Comparison of ENCODE assay signal across 19 cellular contexts in the genomic region with DNA sequence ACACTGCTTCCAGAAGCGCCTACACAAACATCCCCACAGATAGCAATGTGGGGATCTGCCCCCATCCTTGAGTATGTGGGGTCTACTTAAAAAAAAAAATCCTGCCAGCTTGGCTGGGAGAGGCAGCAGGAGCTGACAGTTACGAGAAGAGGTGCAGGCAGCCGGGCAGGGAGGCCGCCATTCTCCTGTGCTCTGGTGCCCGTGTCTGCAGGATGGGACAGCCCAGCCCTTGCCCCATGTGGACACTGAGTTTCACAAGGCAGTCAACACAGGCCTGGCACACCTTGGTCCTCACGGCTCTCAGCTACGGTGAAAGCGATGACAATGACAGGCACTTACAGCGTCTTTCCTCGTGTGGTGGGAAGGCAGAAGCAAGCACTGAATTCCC. TPM values are rescaled to one million over a fixed set of nuclear protein-coding genes. Genes with fewer than 3 reads are reported as not detected.
DNase-seq lines count a peak whose midpoint lies in the region; ATAC-seq and TF ChIP-seq lines count a peak whose summit lies in the region.
"Had no signal": no experiment of that assay in that cellular context is flagged by ENCODE, and none has a peak within 500 bp of the region (broad histone marks: within the 10 kb centered on the region; RNA-seq: fewer than 3 reads in every experiment).

No MANE protein-coding gene starts in this region.

- peaks cover 73% of the 10 kb centered on the region for H3K79me2 ChIP-seq in osteoblast (ENCODE audit: insufficient read depth, low read length)

- peak overlapping the region; percentile 57 to 96 (median 95) for H3K27ac Mint-ChIP-seq in IgD-negative memory B cell
- peak overlapping the region; percentile 81 to 84 for H3K27ac Mint-ChIP-seq in effector memory CD8-positive, alpha-beta T cell

- H3K4me3 Mint-ChIP-seq in IgD-negative memory B cell = peak overlapping the region in 1 of 4 donors; percentile 91
- H3K4me3 Mint-ChIP-seq in effector memory CD8-positive, alpha-beta T cell = peak overlapping the region in 1 of 2 donors; percentile 55

- H3K27me3 ChIP-seq in BLaER1 treated with 17β-estradiol and CSF1 and Interleukin-3, amounts not matched to agents 10 nM and 100 nM = no peaks in the 10 kb centered on the region
- no peaks in the 10 kb centered on the region for H3K27me3 ChIP-seq in osteoblast (ENCODE audit: insufficient read depth, low read length)
- H3K27me3 ChIP-seq: ovary, testis had no signal

- no peak for DNase-seq in effector memory CD8-positive, alpha-beta T cell
- DNase-seq in osteoblast (ENCODE audit: insufficient read length, low spot score, missing footprints) (peak; percentile 80), hepatic stellate cell (ENCODE audit: low spot score) (no peak)
- DNase-seq: AML-193; central memory CD4-positive, alpha-beta T cell; GM23248; left colon; MM.1S; mucosa of descending colon; NCI-H1694; Right ventricle myocardium superior; stimulated activated CD4-positive, alpha-beta T cell treated with anti-CD3 and anti-CD28 coated beads, Interleukin-4, amount 100 ng/mL, for 24 hours; T-helper 17 cell; testis had no signal

- no peaks in the 10 kb centered on the region for H3K9me3 Mint-ChIP-seq in IgD-negative memory B cell
- no peaks in the 10 kb centered on the region for H3K9me3 Mint-ChIP-seq in effector memory CD8-positive, alpha-beta T cell

- H3K4me1 Mint-ChIP-seq in IgD-negative memory B cell = peaks cover 12 to 26% (median 23%) of the 10 kb centered on the region in 3 donors
- peaks cover 16 to 28% of the 10 kb centered on the region in 2 donors for H3K4me1 Mint-ChIP-seq in effector memory CD8-positive, alpha-beta T cell (ENCODE audit: low read depth in 2 of 2)

- no peak for TF ChIP-seq CTCF in osteoblast (IDR thresholded peaks at IDR 0.05; ENCODE audit: extremely low read depth, low read depth, low read length)

- H3K9ac ChIP-seq in BLaER1 treated with 17β-estradiol and CSF1 and Interleukin-3, amounts not matched to agents 10 nM and 100 nM = peak overlapping the region in 9 of 11 experiments; percentile 14 to 80 (median 76); a peak in 13 of 22 replicates
- H3K9ac ChIP-seq: GM23248 had no signal

- peaks cover 43 to 74% (median 56%) of the 10 kb centered on the region in 11 experiments for H3K36me3 ChIP-seq in BLaER1 treated with 17β-estradiol and CSF1 and Interleukin-3, amounts not matched to agents 10 nM and 100 nM
- peaks cover 36% of the 10 kb centered on the region for H3K36me3 ChIP-seq in osteoblast (ENCODE audit: insufficient read depth, low read length)
- H3K36me3 ChIP-seq: ovary had no signal

- H4K20me1 ChIP-seq in BLaER1 treated with 17β-estradiol and CSF1 and Interleukin-3, amounts not matched to agents 10 nM and 100 nM = peaks cover 68 to 99% (median 93%) of the 10 kb centered on the region in 11 experiments
- H4K20me1 ChIP-seq in osteoblast (ENCODE audit: insufficient read depth, low read length) = peaks cover 64% of the 10 kb centered on the region

- H3K4me1 ChIP-seq in BLaER1 treated with 17β-estradiol and CSF1 and Interleukin-3, amounts not matched to agents 10 nM and 100 nM = peaks cover 52 to 71% (median 69%) of the 10 kb centered on the region in 10 experiments
- peaks cover 29% of the 10 kb centered on the region for H3K4me1 ChIP-seq in osteoblast (ENCODE audit: insufficient read depth, low read length)

- ATAC-seq in effector memory CD8-positive, alpha-beta T cell (replicated peaks) = no peak
- no peak for ATAC-seq in GM21723 (IDR thresholded peaks at IDR 0.05; ENCODE audit: unreplicated experiment)
- ATAC-seq in GM21381 (IDR thresholded peaks at IDR 0.05; ENCODE audit: unreplicated experiment) = no peak
- ATAC-seq: left colon, mucosa of descending colon, T-helper 17 cell had no signal

- H3K4me2 ChIP-seq in BLaER1 treated with 17β-estradiol and CSF1 and Interleukin-3, amounts not matched to agents 10 nM and 100 nM = peak overlapping the region; percentile 96 to 100 (median 99)
- no peak overlapping the region for H3K4me2 ChIP-seq in osteoblast (ENCODE audit: insufficient read depth, low read length)

- no peak overlapping the region; a peak in 1 of 20 replicates for H3K4me3 ChIP-seq in BLaER1 treated with 17β-estradiol and CSF1 and Interleukin-3, amounts not matched to agents 10 nM and 100 nM
- H3K4me3 ChIP-seq in osteoblast (ENCODE audit: insufficient read depth, low read length) = no peak overlapping the region
- H3K4me3 ChIP-seq: GM23248, mucosa of descending colon, ovary, testis had no signal

- no peak overlapping the region for H2AFZ ChIP-seq in osteoblast (ENCODE audit: low read length)
- H2AFZ ChIP-seq: GM23248 had no signal

- H3K36me3 Mint-ChIP-seq in IgD-negative memory B cell = no peaks in the 10 kb centered on the region
- H3K36me3 Mint-ChIP-seq in effector memory CD8-positive, alpha-beta T cell (ENCODE audit: insufficient read depth) = peaks cover 57% of the 10 kb centered on the region

- H3K27ac ChIP-seq in BLaER1 treated with 17β-estradiol and CSF1 and Interleukin-3, amounts not matched to agents 10 nM and 100 nM = peak overlapping the region in 9 of 11 experiments; percentile 81 to 92 (median 86); a peak in 14 of 22 replicates
- H3K27ac ChIP-seq in osteoblast (ENCODE audit: low read depth, low read length) = no peak overlapping the region

- no peaks in the 10 kb centered on the region for H3K9me3 ChIP-seq in BLaER1 treated with 17β-estradiol and CSF1 and Interleukin-3, amounts not matched to agents 10 nM and 100 nM (replicated peaks in 1 of 11)
- no peaks in the 10 kb centered on the region for H3K9me3 ChIP-seq in osteoblast (ENCODE audit: low read depth, low read length)
- H3K9me3 ChIP-seq: mucosa of descending colon, ovary, testis had no signal

- no peaks in the 10 kb centered on the region for H3K27me3 Mint-ChIP-seq in IgD-negative memory B cell
- no peaks in the 10 kb centered on the region for H3K27me3 Mint-ChIP-seq in effector memory CD8-positive, alpha-beta T cell
- H3K27me3 Mint-ChIP-seq: T-helper 17 cell had no signal

RNA-seq across cellular contexts. Expression of a gene that starts 24.0 kb away (rescaled TPM):
- 9.7 TPM for polyA plus RNA-seq in IgD-negative memory B cell
- 6.8 and 6.9 TPM in 2 replicates for total RNA-seq in osteoblast

RNA-seq across cellular contexts. Expression of a gene that starts 28.7 kb away (rescaled TPM):
- not detected for polyA plus RNA-seq in IgD-negative memory B cell
- total RNA-seq in osteoblast = 2.4 and 2.5 TPM in 2 replicates

RNA-seq across cellular contexts. Expression of a gene that starts 33.0 kb away (rescaled TPM):
- polyA plus RNA-seq in IgD-negative memory B cell = 23.7 TPM
- 83.2 and 84.9 TPM in 2 replicates for total RNA-seq in osteoblast

RNA-seq across cellular contexts. Expression of a gene that starts 35.1 kb away (rescaled TPM):
- polyA plus RNA-seq in IgD-negative memory B cell = 6.9 TPM
- total RNA-seq in osteoblast = 3.6 and 5.6 TPM in 2 replicates
